ENCODE assay signal across 1 cellular context in the genomic region with DNA sequence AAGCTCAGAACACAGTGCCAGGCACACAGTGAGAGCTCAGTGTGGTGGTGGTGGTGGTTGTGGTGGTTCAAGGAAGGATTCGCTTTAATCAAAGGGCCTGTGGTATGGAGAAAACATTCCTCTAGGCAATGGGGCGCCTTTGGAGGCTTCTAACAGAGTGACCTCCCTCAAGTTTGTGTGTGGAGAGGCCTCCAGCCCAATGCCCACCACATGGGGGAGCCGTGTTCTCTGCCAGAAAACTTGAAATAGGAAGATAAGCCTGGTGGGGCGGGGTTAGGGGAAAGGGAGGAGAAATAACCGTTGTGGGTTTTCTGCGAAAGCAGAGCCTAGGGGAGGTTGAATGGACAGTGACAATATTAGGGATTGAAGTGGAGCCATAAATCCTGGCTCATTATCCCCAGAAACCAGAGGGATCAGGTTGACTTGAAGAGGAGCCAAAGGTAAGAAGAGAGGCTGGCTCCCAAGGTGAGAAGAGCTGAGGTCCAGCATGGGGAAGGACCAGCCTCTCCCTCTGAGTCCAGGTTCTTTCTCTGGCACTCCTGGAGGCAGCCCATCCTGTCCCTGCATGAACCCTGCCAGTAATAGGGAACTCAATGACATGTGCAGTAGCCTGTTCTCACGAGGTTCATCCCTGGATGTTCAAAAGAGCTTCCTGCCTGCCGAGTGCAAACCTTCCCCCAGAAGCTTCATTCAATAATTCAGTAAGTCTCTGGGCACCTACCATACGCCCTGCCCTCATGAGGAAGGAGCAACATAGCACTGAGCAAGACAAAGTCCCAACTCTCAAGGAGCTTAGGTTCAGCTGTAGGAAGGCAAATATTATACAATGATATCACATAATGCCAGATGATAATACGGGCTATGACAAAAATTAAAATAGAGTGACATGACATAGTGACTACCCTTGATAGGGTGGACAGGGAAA.
A peak's percentile ranks its signal among the peaks of the same experiment; 100 is the strongest.
TF ChIP-seq lines count a peak whose summit lies in the region.

No MANE protein-coding gene starts in this region.

TF ChIP-seq in HepG2, 621 proteins besides CTCF, POLR2A, EP300 and RAD21 (continued from another document and continues in another):
- TF ChIP-seq RELA (CRISPR knock-in tag; IDR thresholded peaks at IDR 0.05) (no peak), ZBTB21 (CRISPR knock-in tag; IDR thresholded peaks at IDR 0.05) (no peak; the same call in 1 of the 2 replicates), ZNF343 (CRISPR knock-in tag; IDR thresholded peaks at IDR 0.05) (0 out of 2 replicates have a peak, but pooled peaks have one; percentile 9), ZBTB3 (CRISPR knock-in tag; IDR thresholded peaks at IDR 0.05; ENCODE audit: borderline replicate concordance, low read depth) (no peak), NFATC3 (CRISPR knock-in tag; IDR thresholded peaks at IDR 0.05) (no peak), ZBTB38 (CRISPR knock-in tag; IDR thresholded peaks at IDR 0.05) (no peak), KMT2B (CRISPR knock-in tag; IDR thresholded peaks at IDR 0.05) (no peak), HNF4A (CRISPR knock-in tag; IDR thresholded peaks at IDR 0.05) (no peak), TCF7 (IDR thresholded peaks at IDR 0.05; ENCODE audit: low read depth) (no peak), ZNF607 (CRISPR knock-in tag; IDR thresholded peaks at IDR 0.05; ENCODE audit: borderline replicate concordance) (no peak), FOXK2 (IDR thresholded peaks at IDR 0.05) (no peak), SIX4 (CRISPR knock-in tag; IDR thresholded peaks at IDR 0.05) (no peak), CHD4 (IDR thresholded peaks at IDR 0.05; ENCODE audit: borderline replicate concordance, low read length) (no peak), MEF2D (CRISPR knock-in tag; IDR thresholded peaks at IDR 0.05) (no peak), ZNF160 (CRISPR knock-in tag; IDR thresholded peaks at IDR 0.05) (no peak), ZNF572 (CRISPR knock-in tag; IDR thresholded peaks at IDR 0.05) (no peak), MAFK (conservative IDR thresholded peaks at IDR 0.05 in 1 of 2, IDR thresholded peaks at IDR 0.05 in 1 of 2; ENCODE audit: low read length in 2 of 2) (no peak), REPIN1 (CRISPR knock-in tag; IDR thresholded peaks at IDR 0.05; ENCODE audit: borderline replicate concordance, low read depth) (no peak), HMG20B (CRISPR knock-in tag; conservative IDR thresholded peaks at IDR 0.05) (no peak), ZNF326 (CRISPR knock-in tag; IDR thresholded peaks at IDR 0.05; ENCODE audit: borderline replicate concordance) (no peak), HNRNPL (IDR thresholded peaks at IDR 0.05; ENCODE audit: low read depth, low read length) (no peak), BCL6 (CRISPR knock-in tag; IDR thresholded peaks at IDR 0.05) (peak; percentile 78), ZBTB8A (CRISPR knock-in tag; IDR thresholded peaks at IDR 0.05; ENCODE audit: borderline replicate concordance, low read depth) (no peak), HNRNPLL (IDR thresholded peaks at IDR 0.05; ENCODE audit: low read depth, low read length, poor library complexity, severe bottlenecking) (no peak), ZNF543 (CRISPR knock-in tag; IDR thresholded peaks at IDR 0.05) (peak; percentile 47; the same call in 1 of the 2 replicates), ZNF275 (CRISPR knock-in tag; IDR thresholded peaks at IDR 0.05; ENCODE audit: borderline replicate concordance) (no peak), AKAP8 (CRISPR knock-in tag; IDR thresholded peaks at IDR 0.05) (no peak), ATF4 (CRISPR knock-in tag; IDR thresholded peaks at IDR 0.05) (no peak), RCOR2 (CRISPR knock-in tag; IDR thresholded peaks at IDR 0.05) (no peak), ZNF317 (CRISPR knock-in tag; IDR thresholded peaks at IDR 0.05) (no peak), FOXP1 (IDR thresholded peaks at IDR 0.05) (no peak), FOXP1 (CRISPR knock-in tag; IDR thresholded peaks at IDR 0.05) (no peak), DMAP1 (CRISPR knock-in tag; IDR thresholded peaks at IDR 0.05) (no peak), AGO1 (IDR thresholded peaks at IDR 0.05; ENCODE audit: low read depth, low read length, poor library complexity, severe bottlenecking) (no peak), DNMT1 (CRISPR knock-in tag; IDR thresholded peaks at IDR 0.05) (0 out of 2 replicates have a peak, but pooled peaks have one; percentile 62), ZNF720 (CRISPR knock-in tag; IDR thresholded peaks at IDR 0.05) (no peak), ZNF33B (CRISPR knock-in tag; IDR thresholded peaks at IDR 0.05) (no peak), MAX (IDR thresholded peaks at IDR 0.05) (peak; percentile 46; the same call in 1 of the 2 replicates), TCF7L2 (IDR thresholded peaks at IDR 0.05; ENCODE audit: low read depth, low read length) (no peak), XBP1 (CRISPR knock-in tag; IDR thresholded peaks at IDR 0.05) (no peak), ZNF234 (CRISPR knock-in tag; conservative IDR thresholded peaks at IDR 0.05) (no peak), SMC3 (IDR thresholded peaks at IDR 0.05; ENCODE audit: low read length) (peak; percentile 77), CBX1 (IDR thresholded peaks at IDR 0.05; ENCODE audit: low read depth) (no peak), AGO2 (optimal IDR thresholded peaks at IDR 0.05; ENCODE audit: low read depth, low read length) (no peak), ARNTL (CRISPR knock-in tag; IDR thresholded peaks at IDR 0.05) (no peak), CBFB (CRISPR knock-in tag; IDR thresholded peaks at IDR 0.05) (0 out of 2 replicates have a peak, but pooled peaks have one; percentile 45), WIZ (CRISPR knock-in tag; IDR thresholded peaks at IDR 0.05) (no peak), ZNF563 (CRISPR knock-in tag; IDR thresholded peaks at IDR 0.05) (no peak), SMARCE1 (IDR thresholded peaks at IDR 0.05; ENCODE audit: borderline replicate concordance) (no peak), ZNF468 (CRISPR knock-in tag; IDR thresholded peaks at IDR 0.05) (no peak), HMGA1 (CRISPR knock-in tag; conservative IDR thresholded peaks at IDR 0.05) (no peak), ZNF274 (CRISPR knock-in tag; IDR thresholded peaks at IDR 0.05) (no peak), ONECUT2 (CRISPR knock-in tag; IDR thresholded peaks at IDR 0.05) (0 out of 2 replicates have a peak, but pooled peaks have one; percentile 9), PHF20 (CRISPR knock-in tag; IDR thresholded peaks at IDR 0.05) (no peak), ZNF710 (CRISPR knock-in tag; IDR thresholded peaks at IDR 0.05; ENCODE audit: borderline replicate concordance) (no peak), ZNF850 (CRISPR knock-in tag; conservative IDR thresholded peaks at IDR 0.05) (no peak), DNMT3B (CRISPR knock-in tag; conservative IDR thresholded peaks at IDR 0.05) (no peak)
- TF ChIP-seq, protein P1, sequence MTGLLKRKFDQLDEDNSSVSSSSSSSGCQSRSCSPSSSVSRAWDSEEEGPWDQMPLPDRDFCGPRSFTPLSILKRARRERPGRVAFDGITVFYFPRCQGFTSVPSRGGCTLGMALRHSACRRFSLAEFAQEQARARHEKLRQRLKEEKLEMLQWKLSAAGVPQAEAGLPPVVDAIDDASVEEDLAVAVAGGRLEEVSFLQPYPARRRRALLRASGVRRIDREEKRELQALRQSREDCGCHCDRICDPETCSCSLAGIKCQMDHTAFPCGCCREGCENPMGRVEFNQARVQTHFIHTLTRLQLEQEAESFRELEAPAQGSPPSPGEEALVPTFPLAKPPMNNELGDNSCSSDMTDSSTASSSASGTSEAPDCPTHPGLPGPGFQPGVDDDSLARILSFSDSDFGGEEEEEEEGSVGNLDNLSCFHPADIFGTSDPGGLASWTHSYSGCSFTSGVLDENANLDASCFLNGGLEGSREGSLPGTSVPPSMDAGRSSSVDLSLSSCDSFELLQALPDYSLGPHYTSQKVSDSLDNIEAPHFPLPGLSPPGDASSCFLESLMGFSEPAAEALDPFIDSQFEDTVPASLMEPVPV (CRISPR knock-in tag; IDR thresholded peaks at IDR 0.05) = no peak
- TF ChIP-seq, protein P2, sequence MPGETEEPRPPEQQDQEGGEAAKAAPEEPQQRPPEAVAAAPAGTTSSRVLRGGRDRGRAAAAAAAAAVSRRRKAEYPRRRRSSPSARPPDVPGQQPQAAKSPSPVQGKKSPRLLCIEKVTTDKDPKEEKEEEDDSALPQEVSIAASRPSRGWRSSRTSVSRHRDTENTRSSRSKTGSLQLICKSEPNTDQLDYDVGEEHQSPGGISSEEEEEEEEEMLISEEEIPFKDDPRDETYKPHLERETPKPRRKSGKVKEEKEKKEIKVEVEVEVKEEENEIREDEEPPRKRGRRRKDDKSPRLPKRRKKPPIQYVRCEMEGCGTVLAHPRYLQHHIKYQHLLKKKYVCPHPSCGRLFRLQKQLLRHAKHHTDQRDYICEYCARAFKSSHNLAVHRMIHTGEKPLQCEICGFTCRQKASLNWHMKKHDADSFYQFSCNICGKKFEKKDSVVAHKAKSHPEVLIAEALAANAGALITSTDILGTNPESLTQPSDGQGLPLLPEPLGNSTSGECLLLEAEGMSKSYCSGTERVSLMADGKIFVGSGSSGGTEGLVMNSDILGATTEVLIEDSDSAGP (CRISPR knock-in tag; IDR thresholded peaks at IDR 0.05; ENCODE audit: borderline replicate concordance) = no peak
- TF ChIP-seq, protein P3, sequence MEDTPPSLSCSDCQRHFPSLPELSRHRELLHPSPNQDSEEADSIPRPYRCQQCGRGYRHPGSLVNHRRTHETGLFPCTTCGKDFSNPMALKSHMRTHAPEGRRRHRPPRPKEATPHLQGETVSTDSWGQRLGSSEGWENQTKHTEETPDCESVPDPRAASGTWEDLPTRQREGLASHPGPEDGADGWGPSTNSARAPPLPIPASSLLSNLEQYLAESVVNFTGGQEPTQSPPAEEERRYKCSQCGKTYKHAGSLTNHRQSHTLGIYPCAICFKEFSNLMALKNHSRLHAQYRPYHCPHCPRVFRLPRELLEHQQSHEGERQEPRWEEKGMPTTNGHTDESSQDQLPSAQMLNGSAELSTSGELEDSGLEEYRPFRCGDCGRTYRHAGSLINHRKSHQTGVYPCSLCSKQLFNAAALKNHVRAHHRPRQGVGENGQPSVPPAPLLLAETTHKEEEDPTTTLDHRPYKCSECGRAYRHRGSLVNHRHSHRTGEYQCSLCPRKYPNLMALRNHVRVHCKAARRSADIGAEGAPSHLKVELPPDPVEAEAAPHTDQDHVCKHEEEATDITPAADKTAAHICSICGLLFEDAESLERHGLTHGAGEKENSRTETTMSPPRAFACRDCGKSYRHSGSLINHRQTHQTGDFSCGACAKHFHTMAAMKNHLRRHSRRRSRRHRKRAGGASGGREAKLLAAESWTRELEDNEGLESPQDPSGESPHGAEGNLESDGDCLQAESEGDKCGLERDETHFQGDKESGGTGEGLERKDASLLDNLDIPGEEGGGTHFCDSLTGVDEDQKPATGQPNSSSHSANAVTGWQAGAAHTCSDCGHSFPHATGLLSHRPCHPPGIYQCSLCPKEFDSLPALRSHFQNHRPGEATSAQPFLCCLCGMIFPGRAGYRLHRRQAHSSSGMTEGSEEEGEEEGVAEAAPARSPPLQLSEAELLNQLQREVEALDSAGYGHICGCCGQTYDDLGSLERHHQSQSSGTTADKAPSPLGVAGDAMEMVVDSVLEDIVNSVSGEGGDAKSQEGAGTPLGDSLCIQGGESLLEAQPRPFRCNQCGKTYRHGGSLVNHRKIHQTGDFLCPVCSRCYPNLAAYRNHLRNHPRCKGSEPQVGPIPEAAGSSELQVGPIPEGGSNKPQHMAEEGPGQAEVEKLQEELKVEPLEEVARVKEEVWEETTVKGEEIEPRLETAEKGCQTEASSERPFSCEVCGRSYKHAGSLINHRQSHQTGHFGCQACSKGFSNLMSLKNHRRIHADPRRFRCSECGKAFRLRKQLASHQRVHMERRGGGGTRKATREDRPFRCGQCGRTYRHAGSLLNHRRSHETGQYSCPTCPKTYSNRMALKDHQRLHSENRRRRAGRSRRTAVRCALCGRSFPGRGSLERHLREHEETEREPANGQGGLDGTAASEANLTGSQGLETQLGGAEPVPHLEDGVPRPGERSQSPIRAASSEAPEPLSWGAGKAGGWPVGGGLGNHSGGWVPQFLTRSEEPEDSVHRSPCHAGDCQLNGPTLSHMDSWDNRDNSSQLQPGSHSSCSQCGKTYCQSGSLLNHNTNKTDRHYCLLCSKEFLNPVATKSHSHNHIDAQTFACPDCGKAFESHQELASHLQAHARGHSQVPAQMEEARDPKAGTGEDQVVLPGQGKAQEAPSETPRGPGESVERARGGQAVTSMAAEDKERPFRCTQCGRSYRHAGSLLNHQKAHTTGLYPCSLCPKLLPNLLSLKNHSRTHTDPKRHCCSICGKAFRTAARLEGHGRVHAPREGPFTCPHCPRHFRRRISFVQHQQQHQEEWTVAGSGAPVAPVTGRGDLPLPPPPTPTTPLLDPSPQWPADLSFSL (CRISPR knock-in tag; IDR thresholded peaks at IDR 0.05) = no peak
